In the genomic region with DNA sequence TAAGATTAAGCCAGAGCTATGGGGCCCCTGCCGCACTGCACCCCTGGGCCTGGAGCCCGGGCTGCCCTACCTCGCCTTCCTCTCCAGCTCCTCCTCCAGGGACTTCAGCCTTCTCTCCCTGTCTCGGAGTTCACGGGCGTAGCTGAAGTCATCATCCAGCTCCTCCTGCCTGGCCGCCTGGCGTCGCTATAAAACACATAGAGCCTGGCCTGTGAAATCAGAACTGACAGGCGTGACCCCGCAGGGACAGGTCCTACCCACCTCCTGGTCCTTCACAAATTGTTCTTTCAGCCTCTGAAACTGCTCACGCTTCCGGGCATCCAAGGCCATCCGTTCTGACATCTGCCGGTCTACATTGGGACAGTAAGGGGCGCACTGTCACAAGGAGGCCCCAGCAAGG, we compare ENCODE assay signal across 15 cellular contexts.
"Had no signal": no experiment of that assay in that cellular context is flagged by ENCODE, and none has a peak within 500 bp of the region (broad histone marks: within the 10 kb centered on the region; RNA-seq: fewer than 3 reads in every experiment).

No MANE protein-coding gene starts in this region.

- ATAC-seq: effector memory CD8-positive, alpha-beta T cell; foreskin keratinocyte; heart left ventricle; naive thymus-derived CD4-positive, alpha-beta T cell had no signal

- H3K4me3 ChIP-seq: heart left ventricle, prostate gland had no signal

- H3K9me3 Mint-ChIP-seq: effector memory CD8-positive, alpha-beta T cell; naive thymus-derived CD4-positive, alpha-beta T cell had no signal

- H3K4me1 ChIP-seq: foreskin keratinocyte, parathyroid adenoma, prostate gland had no signal

- H3K9me3 ChIP-seq: heart left ventricle, prostate gland had no signal

- H3K27me3 ChIP-seq: foreskin keratinocyte, heart left ventricle had no signal

- H3K27ac ChIP-seq: foreskin keratinocyte, heart left ventricle, parathyroid adenoma, prostate gland had no signal

- H3K27me3 Mint-ChIP-seq: effector memory CD8-positive, alpha-beta T cell; naive thymus-derived CD4-positive, alpha-beta T cell had no signal

- DNase-seq: central memory CD4-positive, alpha-beta T cell; cortex of kidney; effector memory CD8-positive, alpha-beta T cell; foreskin keratinocyte; heart left ventricle; hippocampal formation; kidney glomerular epithelial cell; naive thymus-derived CD4-positive, alpha-beta T cell; occipital lobe; small intestine; stimulated activated CD4-positive, alpha-beta T cell treated with anti-CD3 and anti-CD28 coated beads, Interleukin-12 subunit alpha, Interleukin-12 subunit beta, amount 100 ng/mL, for 4 hours; stimulated activated naive CD4-positive, alpha-beta T cell treated with Interleukin-2 at 50 U/mL for 16 hours; trophoblast cell had no signal

- H3K4me3 Mint-ChIP-seq: effector memory CD8-positive, alpha-beta T cell; naive thymus-derived CD4-positive, alpha-beta T cell had no signal
